17 cellular contexts compared by ENCODE assay signal in genomic region chr1:30755334-30755733, GRCh38. TPM values are rescaled to one million over a fixed set of nuclear protein-coding genes. Genes with fewer than 3 reads are reported as not detected.
DNase-seq lines count a peak whose midpoint lies in the region; ATAC-seq, FAIRE-seq and TF ChIP-seq lines count a peak whose summit lies in the region.
"Had no signal": no experiment of that assay in that cellular context is flagged by ENCODE, and none has a peak within 500 bp of the region (broad histone marks: within the 10 kb centered on the region; RNA-seq: fewer than 3 reads in every experiment).

No MANE protein-coding gene starts in this region.

- TF ChIP-seq POLR2A in HepG2 (IDR thresholded peaks at IDR 0.05; ENCODE audit: insufficient read depth in 1 of 2, low read depth in 2 of 2, low read length in 2 of 2) = no peak

- intact Hi-C loops in HepG2 (cut with micrococcal nuclease; ENCODE audit: unreplicated experiment) = no loop called here
- intact Hi-C loops in activated T-helper 2 cell treated with anti-CD3 and anti-CD28 coated beads, Interferon-gamma antibody, Interleukin-2, Interleukin-4, amounts not matched to agents 10 μg/mL and 5 μg/mL and 100 μg/mL, durations not matched to agents 14 hours and 24 hours and 36 hours (cut with micrococcal nuclease) = loop anchor here (10.0 kb wide), 1 partner anchor 299 kb away; no protein-coding TSS in a partner anchor

- no peak for FAIRE-seq in HepG2 (lab: Jason Lieb, UNC)
- FAIRE-seq: small intestine had no signal

- no peaks in the 10 kb centered on the region for H3K9me3 Mint-ChIP-seq in activated T-helper 2 cell treated with anti-CD3 and anti-CD28 coated beads, Interferon-gamma antibody, Interleukin-2, Interleukin-4, amounts not matched to agents 10 μg/mL and 5 μg/mL and 100 μg/mL, durations not matched to agents 14 hours and 24 hours and 36 hours

- H3K4me1 ChIP-seq in liver (ENCODE audit: control insufficient read depth in 4 of 4, insufficient read depth in 4 of 4, low read length in 3 of 4) (peaks cover 0 to 7% (median 0%) of the 10 kb centered on the region in 4 donors), HepG2 (ENCODE audit: insufficient read depth, low read length) (peaks cover 12% of the 10 kb centered on the region; the same call in 1 of the 2 replicates), muscle layer of duodenum (ENCODE audit: control insufficient read depth in 1 of 2, insufficient read depth in 2 of 2, low read length in 2 of 2) (peaks cover 0 to 7% of the 10 kb centered on the region in 2 donors), smooth muscle cell (ENCODE audit: low read depth) (no peaks in the 10 kb centered on the region)

- ATAC-seq in HepG2 = no peak
- no peak for ATAC-seq in HG03175 (IDR thresholded peaks at IDR 0.05; ENCODE audit: unreplicated experiment)

- H3K9ac ChIP-seq in liver (ENCODE audit: low read depth in 1 of 2, low read length in 2 of 2) = no peak overlapping the region
- H3K9ac ChIP-seq in HepG2 (ENCODE audit: insufficient read depth, low read depth, low read length) = no peak overlapping the region
- H3K9ac ChIP-seq in smooth muscle cell (ENCODE audit: low read depth) = no peak overlapping the region

- CTCF ChIA-PET in HepG2 (lab: Yijun Ruan, JAX; ENCODE audit: low intra/inter-chr PET ratio, low total read pairs) = no interaction called here

- peak overlapping the region; percentile 52 to 73 for H3K27ac ChIP-seq in liver (ENCODE audit: low read depth in 1 of 2, low read length in 2 of 2)
- no peak overlapping the region for H3K27ac ChIP-seq in HepG2 (ENCODE audit: extremely low read length, insufficient read depth, low read length)
- H3K27ac ChIP-seq in muscle layer of duodenum (ENCODE audit: low read length) = peak overlapping the region; percentile 8
- no peak overlapping the region for H3K27ac ChIP-seq in smooth muscle cell (ENCODE audit: low read depth)
- H3K27ac ChIP-seq: C4-2B, SJSA1 had no signal

- no peaks in the 10 kb centered on the region for H3K9me3 ChIP-seq in liver (ENCODE audit: control insufficient read depth in 4 of 4, low read length in 3 of 4)
- no peaks in the 10 kb centered on the region for H3K9me3 ChIP-seq in HepG2 (ENCODE audit: low read length)
- H3K9me3 ChIP-seq in muscle layer of duodenum (ENCODE audit: control insufficient read depth in 1 of 2, low read length in 2 of 2) = no peaks in the 10 kb centered on the region
- no peaks in the 10 kb centered on the region for H3K9me3 ChIP-seq in smooth muscle cell (replicated peaks; ENCODE audit: low read depth)
- H3K9me3 ChIP-seq: mucosa of descending colon, SJSA1 had no signal

- TF ChIP-seq CTCF in liver (IDR thresholded peaks at IDR 0.05; ENCODE audit: low read depth, low read length, missing input control) (no peak), HepG2 (CRISPR knock-in tag; IDR thresholded peaks at IDR 0.05) (no peak), GM20000 (IDR thresholded peaks at IDR 0.05; ENCODE audit: extremely low read depth, missing control alignments) (no peak), smooth muscle cell (IDR thresholded peaks at IDR 0.05; ENCODE audit: borderline replicate concordance, insufficient read depth, poor library complexity, severe bottlenecking) (no peak)

- BruUV-seq in HepG2 (replicated peaks; lab: Mats Ljungman, UMichigan) = no TSS peak

- no peaks in the 10 kb centered on the region for H3K27me3 ChIP-seq in liver (ENCODE audit: control insufficient read depth in 4 of 4, insufficient read depth in 4 of 4, low read length in 3 of 4)
- peaks cover 4 to 22% of the 10 kb centered on the region in 2 experiments; a peak in 3 of 5 replicates for H3K27me3 ChIP-seq in HepG2 (ENCODE audit: control insufficient read depth in 1 of 2, insufficient read depth in 2 of 2, low read length in 2 of 2)
- H3K27me3 ChIP-seq in muscle layer of duodenum (ENCODE audit: low read depth, low read length) = no peaks in the 10 kb centered on the region
- no peaks in the 10 kb centered on the region for H3K27me3 ChIP-seq in smooth muscle cell (ENCODE audit: low read depth)
- H3K27me3 ChIP-seq: SJSA1 had no signal

- no peak overlapping the region for H2AFZ ChIP-seq in HepG2 (ENCODE audit: low read length)
- H2AFZ ChIP-seq in smooth muscle cell (ENCODE audit: low read depth) = no peak overlapping the region

- TF ChIP-seq RAD21 in liver (IDR thresholded peaks at IDR 0.05) (no peak), HepG2 (CRISPR knock-in tag; IDR thresholded peaks at IDR 0.05) (no peak)

- peak overlapping the region; percentile 97 for H3K4me3 Mint-ChIP-seq in activated T-helper 2 cell treated with anti-CD3 and anti-CD28 coated beads, Interferon-gamma antibody, Interleukin-2, Interleukin-4, amounts not matched to agents 10 μg/mL and 5 μg/mL and 100 μg/mL, durations not matched to agents 14 hours and 24 hours and 36 hours (ENCODE audit: low read depth)
- H3K4me3 Mint-ChIP-seq: H9 had no signal

- H3K4me3 ChIP-seq in liver (ENCODE audit: low read depth in 1 of 3, low read length in 3 of 3) = peak overlapping the region; percentile 5 to 45 (median 21)
- no peak overlapping the region for H3K4me3 ChIP-seq in HepG2 (replicated peaks in 1 of 3; ENCODE audit: insufficient read depth in 1 of 3, low read depth in 2 of 3, low read length in 3 of 3)
- peak overlapping the region; percentile 47 to 50 for H3K4me3 ChIP-seq in muscle layer of duodenum (ENCODE audit: low read depth in 1 of 2, low read length in 2 of 2)
- no peak overlapping the region for H3K4me3 ChIP-seq in smooth muscle cell
- H3K4me3 ChIP-seq: mucosa of descending colon, SJSA1 had no signal

- DNase-seq in HepG2 (ENCODE audit: low spot score) = no peak
- no peak for DNase-seq in activated T-helper 2 cell treated with anti-CD3 and anti-CD28 coated beads, Interferon-gamma antibody, Interleukin-2, Interleukin-4, amounts not matched to agents 10 μg/mL and 5 μg/mL and 100 μg/mL, durations not matched to agents 14 hours and 24 hours and 36 hours (ENCODE audit: low spot score)
- no peak for DNase-seq in NCI-H1092 treated with DMSO at 0.1 percent for 48 hours (lab: John Stamatoyannopoulos, UW)
- no peak for DNase-seq in GM20000 (ENCODE audit: low spot score)
- DNase-seq in smooth muscle cell (lab: John Stamatoyannopoulos, UW; ENCODE audit: unreplicated experiment) = no peak
- DNase-seq: activated CD4-positive, alpha-beta T cell treated with anti-CD3 and anti-CD28 coated beads, Interleukin-2, amount 50 U/mL, for 48 hours; H9; mucosa of descending colon; NCI-H524; small intestine had no signal

- POLR2A ChIA-PET in HepG2 (lab: Yijun Ruan, JAX) = interaction anchor here (1.4 kb wide), 1 partner anchor 36 kb away, joined by 4 read pairs; no protein-coding TSS in a partner anchor

- no peaks in the 10 kb centered on the region for H3K27me3 Mint-ChIP-seq in activated T-helper 2 cell treated with anti-CD3 and anti-CD28 coated beads, Interferon-gamma antibody, Interleukin-2, Interleukin-4, amounts not matched to agents 10 μg/mL and 5 μg/mL and 100 μg/mL, durations not matched to agents 14 hours and 24 hours and 36 hours (ENCODE audit: low read depth)

- H3K79me2 ChIP-seq in HepG2 (ENCODE audit: insufficient read depth, low read length) (no peaks in the 10 kb centered on the region), smooth muscle cell (ENCODE audit: low read depth) (no peaks in the 10 kb centered on the region)

- H3K27ac Mint-ChIP-seq in activated T-helper 2 cell treated with anti-CD3 and anti-CD28 coated beads, Interferon-gamma antibody, Interleukin-2, Interleukin-4, amounts not matched to agents 10 μg/mL and 5 μg/mL and 100 μg/mL, durations not matched to agents 14 hours and 24 hours and 36 hours = peak overlapping the region; percentile 53
- H3K27ac Mint-ChIP-seq: H9 had no signal

- peaks cover 12% of the 10 kb centered on the region for H3F3A ChIP-seq in smooth muscle cell (ENCODE audit: low read depth)

- in situ Hi-C loops in HepG2 (cut with HindIII; ENCODE audit: extremely low pct_ligation_motif_present, low pct_unique_long_range_greater_than_20kb) = no loop called here

- no peaks in the 10 kb centered on the region for H4K20me1 ChIP-seq in HepG2 (ENCODE audit: insufficient read depth, low read length)
- peaks cover 3% of the 10 kb centered on the region for H4K20me1 ChIP-seq in smooth muscle cell (ENCODE audit: low read depth)

- 87% methylated on average over 6 of the region's 6 CpGs for WGBS in liver
- WGBS in HepG2 (ENCODE audit: low lambda C conversion rate) = 76% methylated on average over 6 of the region's 6 CpGs
- 93% methylated on average over 6 of the region's 6 CpGs for WGBS in smooth muscle cell (ENCODE audit: low lambda C conversion rate)

- H3K36me3 Mint-ChIP-seq in activated T-helper 2 cell treated with anti-CD3 and anti-CD28 coated beads, Interferon-gamma antibody, Interleukin-2, Interleukin-4, amounts not matched to agents 10 μg/mL and 5 μg/mL and 100 μg/mL, durations not matched to agents 14 hours and 24 hours and 36 hours (ENCODE audit: low read depth) = peaks cover 49% of the 10 kb centered on the region

- TF ChIP-seq EP300 in HepG2 (IDR thresholded peaks at IDR 0.05; ENCODE audit: low read depth in 2 of 2, low read length in 2 of 2) = no peak
- TF ChIP-seq EP300 in HepG2 (CRISPR knock-in tag; IDR thresholded peaks at IDR 0.05; ENCODE audit: borderline replicate concordance) = no peak

- H3K4me2 ChIP-seq in HepG2 (ENCODE audit: low read depth, low read length) (no peak overlapping the region), smooth muscle cell (no peak overlapping the region)

- H3K4me1 Mint-ChIP-seq in activated T-helper 2 cell treated with anti-CD3 and anti-CD28 coated beads, Interferon-gamma antibody, Interleukin-2, Interleukin-4, amounts not matched to agents 10 μg/mL and 5 μg/mL and 100 μg/mL, durations not matched to agents 14 hours and 24 hours and 36 hours (ENCODE audit: low read depth) = peaks cover 76% of the 10 kb centered on the region

- H3K36me3 ChIP-seq in liver (ENCODE audit: control insufficient read depth in 4 of 4, insufficient read depth in 3 of 4, low read depth in 1 of 4, low read length in 3 of 4) (no peaks in the 10 kb centered on the region), HepG2 (replicated peaks in 1 of 2; ENCODE audit: control insufficient read depth in 1 of 2, insufficient read depth in 2 of 2, low read length in 2 of 2) (no peaks in the 10 kb centered on the region), muscle layer of duodenum (ENCODE audit: control insufficient read depth in 1 of 2, insufficient read depth in 2 of 2, low read length in 2 of 2) (no peaks in the 10 kb centered on the region), smooth muscle cell (ENCODE audit: low read depth) (no peaks in the 10 kb centered on the region)
- H3K36me3 ChIP-seq: SJSA1 had no signal

RNA-seq across cellular contexts. Expression of gene LAPTM5, which starts 2.2 kb away (rescaled TPM):
- total RNA-seq in liver (10 to 100 TPM; 22.3 to 33.8 TPM), HepG2 (2016; rRNA removed; fragmentation: Illumina TruSeq; extraction: Trizol) (0.34 and 0.86 TPM in 2 replicates), smooth muscle cell (0.49 and 1.4 TPM in 2 replicates)
- polyA plus RNA-seq in liver (10 to 100 TPM; 18.0 to 46.2 TPM), HepG2 (2011; rRNA removed) (0.41 and 0.76 TPM in 2 replicates), smooth muscle cell (0.63 and 1.6 TPM in 2 replicates)
- total RNA-seq in HepG2 (2016; cell fraction: cytosol; rRNA removed; fragmentation: Illumina TruSeq; extraction: Trizol; ENCODE audit: low read depth) = 0.18 and 0.30 TPM in 2 replicates
- 0.18 and 0.45 TPM in 2 replicates for total RNA-seq in HepG2 (2016; cell fraction: insoluble cytoplasmic fraction; rRNA removed; fragmentation: Illumina TruSeq; extraction: Trizol)
- total RNA-seq in HepG2 (2016; cell fraction: membrane; rRNA removed; fragmentation: Illumina TruSeq; extraction: Trizol) = 0.48 and 0.56 TPM in 2 replicates
- total RNA-seq in HepG2 (2016; cell fraction: nucleus; rRNA removed; fragmentation: Illumina TruSeq; extraction: Trizol) = 0.34 and 0.53 TPM in 2 replicates
- 0.64 and 0.79 TPM in 2 replicates for polyA plus RNA-seq in HepG2 (2011; cell fraction: cytosol; rRNA removed)
- polyA plus RNA-seq in HepG2 (2011; cell fraction: nucleus; rRNA removed) = 0.59 and 0.61 TPM in 2 replicates
- polyA plus RNA-seq in HepG2 (2012) = 0.19 and 0.38 TPM in 2 replicates
- polyA plus RNA-seq in HepG2 (2016; cell fraction: cytosol; fragmentation: Illumina TruSeq; extraction: Trizol; ENCODE audit: low read depth) = 0.33 and 0.38 TPM in 2 replicates
- 0.57 and 0.76 TPM in 2 replicates for polyA plus RNA-seq in HepG2 (2016; cell fraction: insoluble cytoplasmic fraction; fragmentation: Illumina TruSeq; extraction: Trizol; ENCODE audit: low read depth)
- 0.54 and 0.79 TPM in 2 replicates for polyA plus RNA-seq in HepG2 (2016; cell fraction: membrane; fragmentation: Illumina TruSeq; extraction: Trizol; ENCODE audit: low read depth)
- polyA plus RNA-seq in HepG2 (2016; cell fraction: nucleus; fragmentation: Illumina TruSeq; extraction: Trizol; ENCODE audit: insufficient read depth, low read depth) = 1.1 TPM in 2 replicates
- 2.1 and 4.6 TPM in 2 replicates for polyA minus RNA-seq in HepG2 (2011; rRNA and poly(A)+ RNA removed; ENCODE audit: low replicate concordance)
- 0.59 TPM in 1 of 2 replicates, not detected in the other for polyA minus RNA-seq in HepG2 (2011; cell fraction: cytosol; rRNA and poly(A)+ RNA removed)
- polyA minus RNA-seq in HepG2 (2011; cell fraction: nucleus; rRNA and poly(A)+ RNA removed) = not detected in 2 replicates
- total RNA-seq in activated T-helper 2 cell treated with anti-CD3 and anti-CD28 coated beads, Interferon-gamma antibody, Interleukin-2, Interleukin-4, amounts not matched to agents 10 μg/mL and 5 μg/mL and 100 μg/mL, durations not matched to agents 14 hours and 24 hours and 36 hours = 184 and 189 TPM in 2 replicates
- total RNA-seq: SJSA1 had no signal

RNA-seq across cellular contexts. Expression of gene MATN1, which starts 31.9 kb away (rescaled TPM):
- under 1 TPM in 1 of 2 donors, not detected in 1; 0.19 TPM for total RNA-seq in liver
- not detected for polyA plus RNA-seq in liver
- 0.04 TPM in 1 of 2 replicates, not detected in the other for total RNA-seq in HepG2 (2016; rRNA removed; fragmentation: Illumina TruSeq; extraction: Trizol)
- not detected in 2 replicates for total RNA-seq in HepG2 (2016; cell fraction: cytosol; rRNA removed; fragmentation: Illumina TruSeq; extraction: Trizol; ENCODE audit: low read depth)
- not detected in 2 replicates for total RNA-seq in HepG2 (2016; cell fraction: insoluble cytoplasmic fraction; rRNA removed; fragmentation: Illumina TruSeq; extraction: Trizol)
- not detected in 2 replicates for total RNA-seq in HepG2 (2016; cell fraction: membrane; rRNA removed; fragmentation: Illumina TruSeq; extraction: Trizol)
- not detected in 2 replicates for total RNA-seq in HepG2 (2016; cell fraction: nucleus; rRNA removed; fragmentation: Illumina TruSeq; extraction: Trizol)
- 0.03 and 0.05 TPM in 2 replicates for polyA plus RNA-seq in HepG2 (2011; rRNA removed)
- polyA plus RNA-seq in HepG2 (2011; cell fraction: cytosol; rRNA removed) = 0.11 TPM in 1 of 2 replicates, not detected in the other
- polyA plus RNA-seq in HepG2 (2011; cell fraction: nucleus; rRNA removed) = 0.66 and 0.77 TPM in 2 replicates
- 0.05 TPM in 1 of 2 replicates, not detected in the other for polyA plus RNA-seq in HepG2 (2012)
- not detected in 2 replicates for polyA plus RNA-seq in HepG2 (2016; cell fraction: cytosol; fragmentation: Illumina TruSeq; extraction: Trizol; ENCODE audit: low read depth)
- not detected in 2 replicates for polyA plus RNA-seq in HepG2 (2016; cell fraction: insoluble cytoplasmic fraction; fragmentation: Illumina TruSeq; extraction: Trizol; ENCODE audit: low read depth)
- polyA plus RNA-seq in HepG2 (2016; cell fraction: membrane; fragmentation: Illumina TruSeq; extraction: Trizol; ENCODE audit: low read depth) = not detected in 2 replicates
- polyA plus RNA-seq in HepG2 (2016; cell fraction: nucleus; fragmentation: Illumina TruSeq; extraction: Trizol; ENCODE audit: insufficient read depth, low read depth) = 0.26 TPM in 1 of 2 replicates, not detected in the other
- 0.12 TPM in 1 of 2 replicates, not detected in the other for polyA minus RNA-seq in HepG2 (2011; rRNA and poly(A)+ RNA removed; ENCODE audit: low replicate concordance)
- not detected in 2 replicates for polyA minus RNA-seq in HepG2 (2011; cell fraction: cytosol; rRNA and poly(A)+ RNA removed)
- 0.12 and 0.26 TPM in 2 replicates for polyA minus RNA-seq in HepG2 (2011; cell fraction: nucleus; rRNA and poly(A)+ RNA removed)
- 0.21 and 0.44 TPM in 2 replicates for total RNA-seq in activated T-helper 2 cell treated with anti-CD3 and anti-CD28 coated beads, Interferon-gamma antibody, Interleukin-2, Interleukin-4, amounts not matched to agents 10 μg/mL and 5 μg/mL and 100 μg/mL, durations not matched to agents 14 hours and 24 hours and 36 hours
- total RNA-seq in smooth muscle cell = 0.36 and 2.0 TPM in 2 replicates
- 0.40 and 0.61 TPM in 2 replicates for polyA plus RNA-seq in smooth muscle cell
- total RNA-seq: epithelial cell of proximal tubule, H9, M059J had no signal

Comparison
In these comparisons a context has a peak if more than half of its experiments do, and no peak if none do; other contexts are left out.
1. H3K27ac ChIP-seq: peak in liver (2 of 2) and muscle layer of duodenum (single experiment); none in HepG2 (single experiment) and smooth muscle cell (single experiment).
2. H3K4me3 ChIP-seq: peak in liver (3 of 3) and muscle layer of duodenum (2 of 2); none in HepG2 (0 of 3) and smooth muscle cell (single experiment).